Comparison of ENCODE assay signal across 2 cellular contexts in the genomic region with DNA sequence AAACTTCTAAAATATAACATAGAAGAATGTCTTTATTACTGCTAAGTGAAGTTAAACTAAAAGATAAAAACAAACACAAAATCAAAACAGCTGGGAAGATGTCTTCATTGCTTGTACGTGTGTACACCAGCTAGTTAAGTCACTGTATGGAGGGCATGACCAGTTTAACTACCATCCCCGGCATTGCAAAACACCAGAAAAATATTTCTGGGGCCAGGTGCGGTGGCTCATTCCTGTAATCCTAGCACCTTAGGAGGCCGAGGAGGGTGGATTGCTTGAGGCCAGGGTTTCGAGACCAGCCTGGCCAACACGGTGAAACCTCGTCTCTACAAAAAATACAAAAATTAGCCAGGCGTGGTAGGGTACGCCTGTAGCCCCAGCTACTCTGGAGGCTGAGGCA.
A peak's percentile ranks its signal among the peaks of the same experiment; 100 is the strongest.
TF ChIP-seq lines count a peak whose summit lies in the region.

No MANE protein-coding gene starts in this region.

TF ChIP-seq in GM23338, 12 proteins besides CTCF, POLR2A, EP300 and RAD21 (continues in another document):
- TF ChIP-seq CREB1 (CRISPR knock-in tag; IDR thresholded peaks at IDR 0.05; ENCODE audit: low read depth) (no peak), POLR2AphosphoS5 (IDR thresholded peaks at IDR 0.05; ENCODE audit: low read depth) (no peak), ZNF331 (CRISPR knock-in tag; IDR thresholded peaks at IDR 0.05; ENCODE audit: low read depth) (no peak), EZH2 (IDR thresholded peaks at IDR 0.05; ENCODE audit: low read depth, unreplicated experiment) (no peak), ZNF114 (CRISPR knock-in tag; IDR thresholded peaks at IDR 0.05) (no peak), STAT1 (IDR thresholded peaks at IDR 0.05; ENCODE audit: unreplicated experiment) (no peak), NANOG (IDR thresholded peaks at IDR 0.05; ENCODE audit: borderline replicate concordance) (no peak)
- TF ChIP-seq, protein P1, sequence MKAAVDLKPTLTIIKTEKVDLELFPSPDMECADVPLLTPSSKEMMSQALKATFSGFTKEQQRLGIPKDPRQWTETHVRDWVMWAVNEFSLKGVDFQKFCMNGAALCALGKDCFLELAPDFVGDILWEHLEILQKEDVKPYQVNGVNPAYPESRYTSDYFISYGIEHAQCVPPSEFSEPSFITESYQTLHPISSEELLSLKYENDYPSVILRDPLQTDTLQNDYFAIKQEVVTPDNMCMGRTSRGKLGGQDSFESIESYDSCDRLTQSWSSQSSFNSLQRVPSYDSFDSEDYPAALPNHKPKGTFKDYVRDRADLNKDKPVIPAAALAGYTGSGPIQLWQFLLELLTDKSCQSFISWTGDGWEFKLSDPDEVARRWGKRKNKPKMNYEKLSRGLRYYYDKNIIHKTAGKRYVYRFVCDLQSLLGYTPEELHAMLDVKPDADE (IDR thresholded peaks at IDR 0.05), result no peak
- TF ChIP-seq, protein P2, sequence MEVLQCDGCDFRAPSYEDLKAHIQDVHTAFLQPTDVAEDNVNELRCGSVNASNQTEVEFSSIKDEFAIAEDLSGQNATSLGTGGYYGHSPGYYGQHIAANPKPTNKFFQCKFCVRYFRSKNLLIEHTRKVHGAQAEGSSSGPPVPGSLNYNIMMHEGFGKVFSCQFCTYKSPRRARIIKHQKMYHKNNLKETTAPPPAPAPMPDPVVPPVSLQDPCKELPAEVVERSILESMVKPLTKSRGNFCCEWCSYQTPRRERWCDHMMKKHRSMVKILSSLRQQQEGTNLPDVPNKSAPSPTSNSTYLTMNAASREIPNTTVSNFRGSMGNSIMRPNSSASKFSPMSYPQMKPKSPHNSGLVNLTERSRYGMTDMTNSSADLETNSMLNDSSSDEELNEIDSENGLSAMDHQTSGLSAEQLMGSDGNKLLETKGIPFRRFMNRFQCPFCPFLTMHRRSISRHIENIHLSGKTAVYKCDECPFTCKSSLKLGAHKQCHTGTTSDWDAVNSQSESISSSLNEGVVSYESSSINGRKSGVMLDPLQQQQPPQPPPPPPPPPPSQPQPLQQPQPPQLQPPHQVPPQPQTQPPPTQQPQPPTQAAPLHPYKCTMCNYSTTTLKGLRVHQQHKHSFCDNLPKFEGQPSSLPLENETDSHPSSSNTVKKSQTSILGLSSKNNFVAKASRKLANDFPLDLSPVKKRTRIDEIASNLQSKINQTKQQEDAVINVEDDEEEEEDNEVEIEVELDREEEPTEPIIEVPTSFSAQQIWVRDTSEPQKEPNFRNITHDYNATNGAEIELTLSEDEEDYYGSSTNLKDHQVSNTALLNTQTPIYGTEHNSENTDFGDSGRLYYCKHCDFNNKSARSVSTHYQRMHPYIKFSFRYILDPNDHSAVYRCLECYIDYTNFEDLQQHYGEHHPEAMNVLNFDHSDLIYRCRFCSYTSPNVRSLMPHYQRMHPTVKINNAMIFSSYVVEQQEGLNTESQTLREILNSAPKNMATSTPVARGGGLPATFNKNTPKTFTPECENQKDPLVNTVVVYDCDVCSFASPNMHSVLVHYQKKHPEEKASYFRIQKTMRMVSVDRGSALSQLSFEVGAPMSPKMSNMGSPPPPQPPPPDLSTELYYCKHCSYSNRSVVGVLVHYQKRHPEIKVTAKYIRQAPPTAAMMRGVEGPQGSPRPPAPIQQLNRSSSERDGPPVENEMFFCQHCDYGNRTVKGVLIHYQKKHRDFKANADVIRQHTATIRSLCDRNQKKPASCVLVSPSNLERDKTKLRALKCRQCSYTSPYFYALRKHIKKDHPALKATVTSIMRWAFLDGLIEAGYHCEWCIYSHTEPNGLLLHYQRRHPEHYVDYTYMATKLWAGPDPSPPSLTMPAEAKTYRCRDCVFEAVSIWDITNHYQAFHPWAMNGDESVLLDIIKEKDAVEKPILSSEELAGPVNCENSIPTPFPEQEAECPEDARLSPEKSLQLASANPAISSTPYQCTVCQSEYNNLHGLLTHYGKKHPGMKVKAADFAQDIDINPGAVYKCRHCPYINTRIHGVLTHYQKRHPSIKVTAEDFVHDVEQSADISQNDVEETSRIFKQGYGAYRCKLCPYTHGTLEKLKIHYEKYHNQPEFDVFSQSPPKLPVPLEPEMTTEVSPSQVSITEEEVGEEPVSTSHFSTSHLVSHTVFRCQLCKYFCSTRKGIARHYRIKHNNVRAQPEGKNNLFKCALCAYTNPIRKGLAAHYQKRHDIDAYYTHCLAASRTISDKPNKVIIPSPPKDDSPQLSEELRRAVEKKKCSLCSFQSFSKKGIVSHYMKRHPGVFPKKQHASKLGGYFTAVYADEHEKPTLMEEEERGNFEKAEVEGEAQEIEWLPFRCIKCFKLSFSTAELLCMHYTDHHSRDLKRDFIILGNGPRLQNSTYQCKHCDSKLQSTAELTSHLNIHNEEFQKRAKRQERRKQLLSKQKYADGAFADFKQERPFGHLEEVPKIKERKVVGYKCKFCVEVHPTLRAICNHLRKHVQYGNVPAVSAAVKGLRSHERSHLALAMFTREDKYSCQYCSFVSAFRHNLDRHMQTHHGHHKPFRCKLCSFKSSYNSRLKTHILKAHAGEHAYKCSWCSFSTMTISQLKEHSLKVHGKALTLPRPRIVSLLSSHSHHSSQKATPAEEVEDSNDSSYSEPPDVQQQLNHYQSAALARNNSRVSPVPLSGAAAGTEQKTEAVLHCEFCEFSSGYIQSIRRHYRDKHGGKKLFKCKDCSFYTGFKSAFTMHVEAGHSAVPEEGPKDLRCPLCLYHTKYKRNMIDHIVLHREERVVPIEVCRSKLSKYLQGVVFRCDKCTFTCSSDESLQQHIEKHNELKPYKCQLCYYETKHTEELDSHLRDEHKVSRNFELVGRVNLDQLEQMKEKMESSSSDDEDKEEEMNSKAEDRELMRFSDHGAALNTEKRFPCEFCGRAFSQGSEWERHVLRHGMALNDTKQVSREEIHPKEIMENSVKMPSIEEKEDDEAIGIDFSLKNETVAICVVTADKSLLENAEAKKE (CRISPR knock-in tag; IDR thresholded peaks at IDR 0.05), result no peak
- TF ChIP-seq, protein P3, sequence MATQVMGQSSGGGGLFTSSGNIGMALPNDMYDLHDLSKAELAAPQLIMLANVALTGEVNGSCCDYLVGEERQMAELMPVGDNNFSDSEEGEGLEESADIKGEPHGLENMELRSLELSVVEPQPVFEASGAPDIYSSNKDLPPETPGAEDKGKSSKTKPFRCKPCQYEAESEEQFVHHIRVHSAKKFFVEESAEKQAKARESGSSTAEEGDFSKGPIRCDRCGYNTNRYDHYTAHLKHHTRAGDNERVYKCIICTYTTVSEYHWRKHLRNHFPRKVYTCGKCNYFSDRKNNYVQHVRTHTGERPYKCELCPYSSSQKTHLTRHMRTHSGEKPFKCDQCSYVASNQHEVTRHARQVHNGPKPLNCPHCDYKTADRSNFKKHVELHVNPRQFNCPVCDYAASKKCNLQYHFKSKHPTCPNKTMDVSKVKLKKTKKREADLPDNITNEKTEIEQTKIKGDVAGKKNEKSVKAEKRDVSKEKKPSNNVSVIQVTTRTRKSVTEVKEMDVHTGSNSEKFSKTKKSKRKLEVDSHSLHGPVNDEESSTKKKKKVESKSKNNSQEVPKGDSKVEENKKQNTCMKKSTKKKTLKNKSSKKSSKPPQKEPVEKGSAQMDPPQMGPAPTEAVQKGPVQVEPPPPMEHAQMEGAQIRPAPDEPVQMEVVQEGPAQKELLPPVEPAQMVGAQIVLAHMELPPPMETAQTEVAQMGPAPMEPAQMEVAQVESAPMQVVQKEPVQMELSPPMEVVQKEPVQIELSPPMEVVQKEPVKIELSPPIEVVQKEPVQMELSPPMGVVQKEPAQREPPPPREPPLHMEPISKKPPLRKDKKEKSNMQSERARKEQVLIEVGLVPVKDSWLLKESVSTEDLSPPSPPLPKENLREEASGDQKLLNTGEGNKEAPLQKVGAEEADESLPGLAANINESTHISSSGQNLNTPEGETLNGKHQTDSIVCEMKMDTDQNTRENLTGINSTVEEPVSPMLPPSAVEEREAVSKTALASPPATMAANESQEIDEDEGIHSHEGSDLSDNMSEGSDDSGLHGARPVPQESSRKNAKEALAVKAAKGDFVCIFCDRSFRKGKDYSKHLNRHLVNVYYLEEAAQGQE (IDR thresholded peaks at IDR 0.05; ENCODE audit: unreplicated experiment), result no peak

TF ChIP-seq in K562, 482 proteins besides CTCF, POLR2A, EP300 and RAD21:
- TF ChIP-seq, protein P4, sequence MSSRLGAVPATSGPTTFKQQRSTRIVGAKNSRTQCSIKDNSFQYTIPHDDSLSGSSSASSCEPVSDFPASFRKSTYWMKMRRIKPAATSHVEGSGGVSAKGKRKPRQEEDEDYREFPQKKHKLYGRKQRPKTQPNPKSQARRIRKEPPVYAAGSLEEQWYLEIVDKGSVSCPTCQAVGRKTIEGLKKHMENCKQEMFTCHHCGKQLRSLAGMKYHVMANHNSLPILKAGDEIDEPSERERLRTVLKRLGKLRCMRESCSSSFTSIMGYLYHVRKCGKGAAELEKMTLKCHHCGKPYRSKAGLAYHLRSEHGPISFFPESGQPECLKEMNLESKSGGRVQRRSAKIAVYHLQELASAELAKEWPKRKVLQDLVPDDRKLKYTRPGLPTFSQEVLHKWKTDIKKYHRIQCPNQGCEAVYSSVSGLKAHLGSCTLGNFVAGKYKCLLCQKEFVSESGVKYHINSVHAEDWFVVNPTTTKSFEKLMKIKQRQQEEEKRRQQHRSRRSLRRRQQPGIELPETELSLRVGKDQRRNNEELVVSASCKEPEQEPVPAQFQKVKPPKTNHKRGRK (tag; IDR thresholded peaks at IDR 0.05), result 0 out of 2 replicates have a peak, but pooled peaks have one; percentile 15
- TF ChIP-seq, protein P5, sequence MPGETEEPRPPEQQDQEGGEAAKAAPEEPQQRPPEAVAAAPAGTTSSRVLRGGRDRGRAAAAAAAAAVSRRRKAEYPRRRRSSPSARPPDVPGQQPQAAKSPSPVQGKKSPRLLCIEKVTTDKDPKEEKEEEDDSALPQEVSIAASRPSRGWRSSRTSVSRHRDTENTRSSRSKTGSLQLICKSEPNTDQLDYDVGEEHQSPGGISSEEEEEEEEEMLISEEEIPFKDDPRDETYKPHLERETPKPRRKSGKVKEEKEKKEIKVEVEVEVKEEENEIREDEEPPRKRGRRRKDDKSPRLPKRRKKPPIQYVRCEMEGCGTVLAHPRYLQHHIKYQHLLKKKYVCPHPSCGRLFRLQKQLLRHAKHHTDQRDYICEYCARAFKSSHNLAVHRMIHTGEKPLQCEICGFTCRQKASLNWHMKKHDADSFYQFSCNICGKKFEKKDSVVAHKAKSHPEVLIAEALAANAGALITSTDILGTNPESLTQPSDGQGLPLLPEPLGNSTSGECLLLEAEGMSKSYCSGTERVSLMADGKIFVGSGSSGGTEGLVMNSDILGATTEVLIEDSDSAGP (CRISPR knock-in tag; IDR thresholded peaks at IDR 0.05), result no peak
